1 cellular context compared by ENCODE assay signal in genomic region chr10:13272164-13272571, GRCh38.
TF ChIP-seq lines count a peak whose summit lies in the region.

No MANE protein-coding gene starts in this region.

TF ChIP-seq in SK-N-SH, 30 proteins besides CTCF, POLR2A, EP300 and RAD21 (continued from another document):
- no peak for TF ChIP-seq SIN3A (IDR thresholded peaks at IDR 0.05; ENCODE audit: borderline replicate concordance, low read depth, low read length)
- TF ChIP-seq TCF12 (IDR thresholded peaks at IDR 0.05): no peak
- no peak for TF ChIP-seq FOXM1 (IDR thresholded peaks at IDR 0.05; ENCODE audit: low read depth)
- no peak for TF ChIP-seq MAX (IDR thresholded peaks at IDR 0.05; ENCODE audit: low read depth)
- TF ChIP-seq GABPA (IDR thresholded peaks at IDR 0.05; ENCODE audit: low read depth): no peak
- no peak for TF ChIP-seq RXRA (IDR thresholded peaks at IDR 0.05; ENCODE audit: borderline replicate concordance, low read depth)
- TF ChIP-seq, protein P1, sequence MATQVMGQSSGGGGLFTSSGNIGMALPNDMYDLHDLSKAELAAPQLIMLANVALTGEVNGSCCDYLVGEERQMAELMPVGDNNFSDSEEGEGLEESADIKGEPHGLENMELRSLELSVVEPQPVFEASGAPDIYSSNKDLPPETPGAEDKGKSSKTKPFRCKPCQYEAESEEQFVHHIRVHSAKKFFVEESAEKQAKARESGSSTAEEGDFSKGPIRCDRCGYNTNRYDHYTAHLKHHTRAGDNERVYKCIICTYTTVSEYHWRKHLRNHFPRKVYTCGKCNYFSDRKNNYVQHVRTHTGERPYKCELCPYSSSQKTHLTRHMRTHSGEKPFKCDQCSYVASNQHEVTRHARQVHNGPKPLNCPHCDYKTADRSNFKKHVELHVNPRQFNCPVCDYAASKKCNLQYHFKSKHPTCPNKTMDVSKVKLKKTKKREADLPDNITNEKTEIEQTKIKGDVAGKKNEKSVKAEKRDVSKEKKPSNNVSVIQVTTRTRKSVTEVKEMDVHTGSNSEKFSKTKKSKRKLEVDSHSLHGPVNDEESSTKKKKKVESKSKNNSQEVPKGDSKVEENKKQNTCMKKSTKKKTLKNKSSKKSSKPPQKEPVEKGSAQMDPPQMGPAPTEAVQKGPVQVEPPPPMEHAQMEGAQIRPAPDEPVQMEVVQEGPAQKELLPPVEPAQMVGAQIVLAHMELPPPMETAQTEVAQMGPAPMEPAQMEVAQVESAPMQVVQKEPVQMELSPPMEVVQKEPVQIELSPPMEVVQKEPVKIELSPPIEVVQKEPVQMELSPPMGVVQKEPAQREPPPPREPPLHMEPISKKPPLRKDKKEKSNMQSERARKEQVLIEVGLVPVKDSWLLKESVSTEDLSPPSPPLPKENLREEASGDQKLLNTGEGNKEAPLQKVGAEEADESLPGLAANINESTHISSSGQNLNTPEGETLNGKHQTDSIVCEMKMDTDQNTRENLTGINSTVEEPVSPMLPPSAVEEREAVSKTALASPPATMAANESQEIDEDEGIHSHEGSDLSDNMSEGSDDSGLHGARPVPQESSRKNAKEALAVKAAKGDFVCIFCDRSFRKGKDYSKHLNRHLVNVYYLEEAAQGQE (IDR thresholded peaks at IDR 0.05; ENCODE audit: low read depth, low read length): no peak
- TF ChIP-seq YY1 (IDR thresholded peaks at IDR 0.05; ENCODE audit: low read depth): no peak
